2 cellular contexts compared by ENCODE assay signal in genomic region chr4:56464581-56464980, GRCh38.
TF ChIP-seq lines count a peak whose summit lies in the region.

No MANE protein-coding gene starts in this region.

TF ChIP-seq in GM12878, 131 proteins besides CTCF, POLR2A, EP300 and RAD21:
- TF ChIP-seq POLR2AphosphoS2 (IDR thresholded peaks at IDR 0.05; ENCODE audit: low read depth, low read length): peak; percentile 37; the same call in 1 of the 2 replicates
- TF ChIP-seq, protein P1, sequence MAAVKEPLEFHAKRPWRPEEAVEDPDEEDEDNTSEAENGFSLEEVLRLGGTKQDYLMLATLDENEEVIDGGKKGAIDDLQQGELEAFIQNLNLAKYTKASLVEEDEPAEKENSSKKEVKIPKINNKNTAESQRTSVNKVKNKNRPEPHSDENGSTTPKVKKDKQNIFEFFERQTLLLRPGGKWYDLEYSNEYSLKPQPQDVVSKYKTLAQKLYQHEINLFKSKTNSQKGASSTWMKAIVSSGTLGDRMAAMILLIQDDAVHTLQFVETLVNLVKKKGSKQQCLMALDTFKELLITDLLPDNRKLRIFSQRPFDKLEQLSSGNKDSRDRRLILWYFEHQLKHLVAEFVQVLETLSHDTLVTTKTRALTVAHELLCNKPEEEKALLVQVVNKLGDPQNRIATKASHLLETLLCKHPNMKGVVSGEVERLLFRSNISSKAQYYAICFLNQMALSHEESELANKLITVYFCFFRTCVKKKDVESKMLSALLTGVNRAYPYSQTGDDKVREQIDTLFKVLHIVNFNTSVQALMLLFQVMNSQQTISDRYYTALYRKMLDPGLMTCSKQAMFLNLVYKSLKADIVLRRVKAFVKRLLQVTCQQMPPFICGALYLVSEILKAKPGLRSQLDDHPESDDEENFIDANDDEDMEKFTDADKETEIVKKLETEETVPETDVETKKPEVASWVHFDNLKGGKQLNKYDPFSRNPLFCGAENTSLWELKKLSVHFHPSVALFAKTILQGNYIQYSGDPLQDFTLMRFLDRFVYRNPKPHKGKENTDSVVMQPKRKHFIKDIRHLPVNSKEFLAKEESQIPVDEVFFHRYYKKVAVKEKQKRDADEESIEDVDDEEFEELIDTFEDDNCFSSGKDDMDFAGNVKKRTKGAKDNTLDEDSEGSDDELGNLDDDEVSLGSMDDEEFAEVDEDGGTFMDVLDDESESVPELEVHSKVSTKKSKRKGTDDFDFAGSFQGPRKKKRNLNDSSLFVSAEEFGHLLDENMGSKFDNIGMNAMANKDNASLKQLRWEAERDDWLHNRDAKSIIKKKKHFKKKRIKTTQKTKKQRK (IDR thresholded peaks at IDR 0.05; ENCODE audit: low read depth, low read length): no peak

TF ChIP-seq in neural cell, 6 proteins besides CTCF, POLR2A, EP300 and RAD21:
- TF ChIP-seq MXI1 (conservative IDR thresholded peaks at IDR 0.05; ENCODE audit: poor library complexity, severe bottlenecking) (no peak), EZH2 (IDR thresholded peaks at IDR 0.05; ENCODE audit: borderline replicate concordance, insufficient read depth, low read length, poor library complexity, severe bottlenecking) (no peak), SMC3 (conservative IDR thresholded peaks at IDR 0.05; ENCODE audit: poor library complexity) (no peak)
- TF ChIP-seq, protein P2, sequence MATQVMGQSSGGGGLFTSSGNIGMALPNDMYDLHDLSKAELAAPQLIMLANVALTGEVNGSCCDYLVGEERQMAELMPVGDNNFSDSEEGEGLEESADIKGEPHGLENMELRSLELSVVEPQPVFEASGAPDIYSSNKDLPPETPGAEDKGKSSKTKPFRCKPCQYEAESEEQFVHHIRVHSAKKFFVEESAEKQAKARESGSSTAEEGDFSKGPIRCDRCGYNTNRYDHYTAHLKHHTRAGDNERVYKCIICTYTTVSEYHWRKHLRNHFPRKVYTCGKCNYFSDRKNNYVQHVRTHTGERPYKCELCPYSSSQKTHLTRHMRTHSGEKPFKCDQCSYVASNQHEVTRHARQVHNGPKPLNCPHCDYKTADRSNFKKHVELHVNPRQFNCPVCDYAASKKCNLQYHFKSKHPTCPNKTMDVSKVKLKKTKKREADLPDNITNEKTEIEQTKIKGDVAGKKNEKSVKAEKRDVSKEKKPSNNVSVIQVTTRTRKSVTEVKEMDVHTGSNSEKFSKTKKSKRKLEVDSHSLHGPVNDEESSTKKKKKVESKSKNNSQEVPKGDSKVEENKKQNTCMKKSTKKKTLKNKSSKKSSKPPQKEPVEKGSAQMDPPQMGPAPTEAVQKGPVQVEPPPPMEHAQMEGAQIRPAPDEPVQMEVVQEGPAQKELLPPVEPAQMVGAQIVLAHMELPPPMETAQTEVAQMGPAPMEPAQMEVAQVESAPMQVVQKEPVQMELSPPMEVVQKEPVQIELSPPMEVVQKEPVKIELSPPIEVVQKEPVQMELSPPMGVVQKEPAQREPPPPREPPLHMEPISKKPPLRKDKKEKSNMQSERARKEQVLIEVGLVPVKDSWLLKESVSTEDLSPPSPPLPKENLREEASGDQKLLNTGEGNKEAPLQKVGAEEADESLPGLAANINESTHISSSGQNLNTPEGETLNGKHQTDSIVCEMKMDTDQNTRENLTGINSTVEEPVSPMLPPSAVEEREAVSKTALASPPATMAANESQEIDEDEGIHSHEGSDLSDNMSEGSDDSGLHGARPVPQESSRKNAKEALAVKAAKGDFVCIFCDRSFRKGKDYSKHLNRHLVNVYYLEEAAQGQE (IDR thresholded peaks at IDR 0.05; ENCODE audit: borderline replicate concordance): no peak
